Comparison of ENCODE assay signal across 8 cellular contexts in genomic region chr5:176446884-176447537, GRCh38. TPM values are rescaled to one million over a fixed set of nuclear protein-coding genes. Genes with fewer than 3 reads are reported as not detected.
DNase-seq lines count a peak whose midpoint lies in the region; ATAC-seq and TF ChIP-seq lines count a peak whose summit lies in the region.

No MANE protein-coding gene starts in this region.

- in situ Hi-C loops in Panc1 (cut with HindIII; ENCODE audit: low pct_unique_long_range_greater_than_20kb, low sequenced_read_pairs) = no loop called here

- no peaks in the 10 kb centered on the region for H3K9me3 Mint-ChIP-seq in central memory CD8-positive, alpha-beta T cell
- H3K9me3 Mint-ChIP-seq in type B pancreatic cell = no peaks in the 10 kb centered on the region

- H3K27me3 Mint-ChIP-seq in central memory CD8-positive, alpha-beta T cell = peaks cover 3% of the 10 kb centered on the region
- peaks cover 4% of the 10 kb centered on the region for H3K27me3 Mint-ChIP-seq in type B pancreatic cell

- DNase-seq in Panc1 (ENCODE audit: low read depth, low spot score) (no peak), lower lobe of right lung (no peak), type B pancreatic cell (ENCODE audit: extremely low spot score, unreplicated experiment) (no peak), NCI-H1105 (lab: John Stamatoyannopoulos, UW) (no peak), NCI-H446 (lab: John Stamatoyannopoulos, UW) (no peak)
- DNase-seq in central memory CD8-positive, alpha-beta T cell (ENCODE audit: low spot score in 2 of 2) = no peak

- H3K4me3 Mint-ChIP-seq in central memory CD8-positive, alpha-beta T cell = peak overlapping the region; percentile 85
- peak overlapping the region; percentile 99 for H3K4me3 Mint-ChIP-seq in type B pancreatic cell

- intact Hi-C loops in Panc1 (cut with micrococcal nuclease; ENCODE audit: unreplicated experiment) (no loop called here), lower lobe of right lung (cut with DNase I) (no loop called here)

- H3K4me1 ChIP-seq in Panc1 (ENCODE audit: control insufficient read depth, insufficient read depth, low read length) (peaks cover 12% of the 10 kb centered on the region), lower lobe of right lung (peaks cover 31% of the 10 kb centered on the region)

- H3K27ac ChIP-seq in Panc1 (ENCODE audit: low read length) (peak overlapping the region; percentile 98), lower lobe of right lung (peak overlapping the region; percentile 97)

- H3K27me3 ChIP-seq in Panc1 (ENCODE audit: control insufficient read depth, insufficient read depth, low read length) = no peaks in the 10 kb centered on the region
- no peaks in the 10 kb centered on the region for H3K27me3 ChIP-seq in lower lobe of right lung (ENCODE audit: low read depth)

- ATAC-seq in GM21619 (IDR thresholded peaks at IDR 0.05; ENCODE audit: unreplicated experiment) (peak; percentile 1), Panc1 (peak; percentile 1; the same call in 1 of the 2 replicates), lower lobe of right lung (peak; percentile 1 to 4), GM19397 (IDR thresholded peaks at IDR 0.05; ENCODE audit: unreplicated experiment) (no peak)
- no peak for ATAC-seq in central memory CD8-positive, alpha-beta T cell (replicated peaks; ENCODE audit: extremely low read depth, poor library complexity, severe bottlenecking)

- H3K27ac Mint-ChIP-seq in central memory CD8-positive, alpha-beta T cell (ENCODE audit: low read depth) = peak overlapping the region; percentile 99
- peak overlapping the region; percentile 99 for H3K27ac Mint-ChIP-seq in type B pancreatic cell

- CTCF ChIA-PET in Panc1 (lab: Charles Lee) = interaction anchor here (1.1 kb wide), 1 partner anchor 37 kb away, joined by 4 read pairs; no protein-coding TSS in a partner anchor

- TF ChIP-seq CTCF in Panc1 (IDR thresholded peaks at IDR 0.05) = no peak
- no peak for TF ChIP-seq CTCF in lower lobe of right lung (IDR thresholded peaks at IDR 0.05)
- no peak for TF ChIP-seq CTCF in type B pancreatic cell (conservative IDR thresholded peaks at IDR 0.05)

- POLR2A ChIA-PET in Panc1 (lab: Charles Lee) = no interaction called here

- H3K36me3 ChIP-seq in Panc1 (ENCODE audit: control insufficient read depth, insufficient read depth, low read length) = peaks cover 7% of the 10 kb centered on the region; the same call in 1 of the 2 replicates
- H3K36me3 ChIP-seq in lower lobe of right lung = no peaks in the 10 kb centered on the region

- H3K36me3 Mint-ChIP-seq in central memory CD8-positive, alpha-beta T cell (ENCODE audit: insufficient read depth) = peaks cover 15% of the 10 kb centered on the region
- H3K36me3 Mint-ChIP-seq in type B pancreatic cell = peaks cover 3% of the 10 kb centered on the region

- no TSS peak for BruUV-seq in Panc1 (replicated peaks; lab: Mats Ljungman, UMichigan)

- peaks cover 34% of the 10 kb centered on the region for H3K4me1 Mint-ChIP-seq in central memory CD8-positive, alpha-beta T cell
- peaks cover 9% of the 10 kb centered on the region for H3K4me1 Mint-ChIP-seq in type B pancreatic cell (ENCODE audit: unreplicated experiment)

- H3K4me3 ChIP-seq in Panc1 (ENCODE audit: low read depth in 2 of 2, low read length in 2 of 2) (peak overlapping the region; percentile 93 to 100), lower lobe of right lung (peak overlapping the region; percentile 72)

- H3K9me3 ChIP-seq in Panc1 (ENCODE audit: control insufficient read depth, insufficient read depth, low read depth, low read length) (no peaks in the 10 kb centered on the region), lower lobe of right lung (no peaks in the 10 kb centered on the region)

RNA-seq across cellular contexts. Expression of gene FAF2, which starts 1.2 kb away (rescaled TPM):
- 86.6 TPM for total RNA-seq in Panc1 (2021; ENCODE audit: unreplicated experiment)
- 51.7 TPM for polyA plus RNA-seq in Panc1 (2012; ENCODE audit: insufficient read length)
- total RNA-seq in lower lobe of right lung = 31.8 TPM
- total RNA-seq in type B pancreatic cell (ENCODE audit: low replicate concordance) = 42.0 and 46.5 TPM in 2 replicates

RNA-seq across cellular contexts. Expression of gene CLTB, which starts 30.7 kb away (rescaled TPM):
- total RNA-seq in Panc1 (2021; ENCODE audit: unreplicated experiment) = 124 TPM
- polyA plus RNA-seq in Panc1 (2012; ENCODE audit: insufficient read length) = 173 TPM
- total RNA-seq in lower lobe of right lung = 75.8 TPM
- 38.1 and 71.3 TPM in 2 replicates for total RNA-seq in type B pancreatic cell (ENCODE audit: low replicate concordance)

RNA-seq across cellular contexts. Expression of gene HIGD2A, which starts 58.5 kb away (rescaled TPM):
- total RNA-seq in Panc1 (2021; ENCODE audit: unreplicated experiment) (162 TPM), lower lobe of right lung (102 TPM), type B pancreatic cell (ENCODE audit: low replicate concordance) (88.3 and 118 TPM in 2 replicates)
- 179 TPM for polyA plus RNA-seq in Panc1 (2012; ENCODE audit: insufficient read length)

RNA-seq across cellular contexts. Expression of gene NOP16, which starts 58.6 kb away (rescaled TPM):
- total RNA-seq in Panc1 (2021; ENCODE audit: unreplicated experiment) (76.2 TPM), lower lobe of right lung (11.8 TPM), type B pancreatic cell (ENCODE audit: low replicate concordance) (42.5 and 44.7 TPM in 2 replicates)
- polyA plus RNA-seq in Panc1 (2012; ENCODE audit: insufficient read length) = 101 TPM

Comparison
In these comparisons a context has a peak if more than half of its experiments do, and no peak if none do; other contexts are left out.
1. ATAC-seq: peak in GM21619 (single experiment), Panc1 (single experiment) and lower lobe of right lung (2 of 2); none in central memory CD8-positive, alpha-beta T cell (single experiment) and GM19397 (single experiment).